29 cellular contexts compared by ENCODE assay signal in genomic region chr6:12162203-12162602, GRCh38.
"Had no signal": no experiment of that assay in that cellular context is flagged by ENCODE, and none has a peak within 500 bp of the region (broad histone marks: within the 10 kb centered on the region; RNA-seq: fewer than 3 reads in every experiment).

No MANE protein-coding gene starts in this region.

- H3K4me3 ChIP-seq: body of pancreas, neural progenitor cell, psoas muscle, right atrium auricular region, smooth muscle cell, testis, transverse colon had no signal

- H3K4me1 Mint-ChIP-seq: neural progenitor cell had no signal

- H3K27ac ChIP-seq: body of pancreas, epithelial cell of prostate, neural progenitor cell, parathyroid adenoma, psoas muscle, right atrium auricular region, testis, transverse colon had no signal

- ATAC-seq: activated CD4-positive, alpha-beta T cell treated with anti-CD3 and anti-CD28 coated beads for 36 hours; activated CD8-positive, alpha-beta memory T cell treated with anti-CD3 and anti-CD28 coated beads, Interleukin-2, amount 10 ng/mL, durations not matched to agents 7 days and 5 days; activated CD8-positive, alpha-beta T cell treated with anti-CD3 and anti-CD28 coated beads, Interleukin-2, amount 10 ng/mL, durations not matched to agents 7 days and 5 days; body of pancreas; left ventricle myocardium superior; naive thymus-derived CD8-positive, alpha-beta T cell; psoas muscle had no signal

- H3K4me3 Mint-ChIP-seq: activated CD4-positive, alpha-beta T cell treated with anti-CD3 and anti-CD28 coated beads for 36 hours; activated CD8-positive, alpha-beta memory T cell treated with anti-CD3 and anti-CD28 coated beads, Interleukin-2, amount 10 ng/mL, durations not matched to agents 7 days and 5 days; activated CD8-positive, alpha-beta T cell treated with anti-CD3 and anti-CD28 coated beads, Interleukin-2, amount 10 ng/mL, durations not matched to agents 7 days and 5 days; activated naive CD4-positive, alpha-beta T cell treated with anti-CD3 and anti-CD28 coated beads for 36 hours; neural progenitor cell had no signal

- H3K4me1 ChIP-seq: body of pancreas, neural progenitor cell, parathyroid adenoma, psoas muscle, right atrium auricular region, testis had no signal

- H3K27ac Mint-ChIP-seq: activated CD4-positive, alpha-beta T cell treated with anti-CD3 and anti-CD28 coated beads for 36 hours; activated CD8-positive, alpha-beta T cell treated with anti-CD3 and anti-CD28 coated beads, Interleukin-2, amount 10 ng/mL, durations not matched to agents 7 days and 5 days; activated naive CD4-positive, alpha-beta T cell treated with anti-CD3 and anti-CD28 coated beads for 36 hours had no signal

- FAIRE-seq: colon, endometrium, frontal cortex had no signal

- DNase-seq: activated CD4-positive, alpha-beta T cell treated with anti-CD3 and anti-CD28 coated beads for 36 hours; activated CD4-positive, CD25-positive, alpha-beta regulatory T cell; activated CD8-positive, alpha-beta memory T cell treated with anti-CD3 and anti-CD28 coated beads, Interleukin-2, amount 10 ng/mL, durations not matched to agents 7 days and 5 days; activated CD8-positive, alpha-beta T cell treated with anti-CD3 and anti-CD28 coated beads, Interleukin-2, amount 10 ng/mL, durations not matched to agents 7 days and 5 days; activated effector memory CD4-positive, alpha-beta T cell treated with anti-CD3 and anti-CD28 coated beads, Interleukin-2, amount 50 U/mL, for 16 hours; activated naive CD4-positive, alpha-beta T cell treated with anti-CD3 and anti-CD28 coated beads for 36 hours; aorta; body of pancreas; dermis blood vessel endothelial cell; effector CD4-positive, alpha-beta T cell; kidney glomerular epithelial cell; left ventricle myocardium superior; mammary epithelial cell; naive thymus-derived CD8-positive, alpha-beta T cell; occipital lobe; psoas muscle; stimulated activated CD4-positive, alpha-beta T cell treated with anti-CD3 and anti-CD28 coated beads, Interleukin-15, amount 100 ng/mL, for 24 hours; stimulated activated naive CD4-positive, alpha-beta T cell treated with Interleukin-2 at 50 U/mL for 16 hours; T-helper 1 cell; testis; transverse colon had no signal

- H3K9ac ChIP-seq: neural progenitor cell, parathyroid adenoma had no signal

- H3K27me3 Mint-ChIP-seq: activated CD4-positive, alpha-beta T cell treated with anti-CD3 and anti-CD28 coated beads for 36 hours; activated CD8-positive, alpha-beta memory T cell treated with anti-CD3 and anti-CD28 coated beads, Interleukin-2, amount 10 ng/mL, durations not matched to agents 7 days and 5 days; naive thymus-derived CD8-positive, alpha-beta T cell had no signal

- H3K4me2 ChIP-seq: neural progenitor cell, smooth muscle cell had no signal

- H3K9me3 Mint-ChIP-seq: activated naive CD4-positive, alpha-beta T cell treated with anti-CD3 and anti-CD28 coated beads for 36 hours; naive thymus-derived CD8-positive, alpha-beta T cell; neural progenitor cell had no signal

- H3K27me3 ChIP-seq: body of pancreas, neural progenitor cell, right atrium auricular region, testis, transverse colon had no signal

- H3K9me3 ChIP-seq: body of pancreas, psoas muscle, right atrium auricular region, testis, transverse colon had no signal
